9 cellular contexts compared by ENCODE assay signal in the genomic region with DNA sequence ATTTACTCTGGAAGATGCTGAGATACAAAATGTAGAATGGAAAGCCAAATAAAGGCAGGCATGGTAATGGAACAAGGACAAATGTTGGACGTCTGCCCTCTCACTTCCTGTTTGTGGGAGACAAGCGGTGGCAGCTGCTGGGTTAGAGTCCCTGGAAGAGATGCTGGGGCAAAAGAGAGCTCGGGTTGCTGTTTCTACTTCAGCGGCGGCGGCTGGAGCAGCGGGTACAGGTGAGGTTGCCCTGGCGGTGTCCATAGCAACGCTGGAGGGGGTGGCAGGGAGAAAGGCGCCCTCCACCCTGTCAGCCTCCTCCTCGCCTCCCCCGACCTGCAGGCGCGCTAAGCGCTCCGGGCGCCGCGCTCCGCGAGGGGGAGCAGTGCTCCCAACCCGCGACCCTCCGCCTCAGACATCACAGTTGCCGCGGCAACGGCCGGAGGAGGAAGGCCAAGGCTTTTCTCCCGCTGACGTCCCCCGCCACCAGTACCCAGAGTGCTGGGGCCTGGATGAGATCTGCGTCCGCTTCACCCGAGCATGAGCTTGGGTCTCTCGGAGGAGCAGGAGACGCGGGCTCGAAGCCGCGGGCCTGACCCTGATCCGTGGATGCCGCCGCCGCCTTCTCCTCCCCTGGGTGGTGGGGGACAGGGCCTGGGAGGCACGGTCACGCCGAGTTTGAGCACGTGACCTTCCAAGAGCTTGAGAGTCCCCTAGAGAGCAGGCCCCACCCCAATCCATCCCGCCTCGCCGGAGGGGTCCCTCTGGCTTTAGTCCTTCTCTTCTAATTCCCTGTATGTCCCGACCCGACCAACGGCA.
DNase-seq lines count a peak whose midpoint lies in the region; ATAC-seq and TF ChIP-seq lines count a peak whose summit lies in the region.
"Had no signal": no experiment of that assay in that cellular context is flagged by ENCODE, and none has a peak within 500 bp of the region (broad histone marks: within the 10 kb centered on the region; RNA-seq: fewer than 3 reads in every experiment).

No MANE protein-coding gene starts in this region.

- H3K27ac Mint-ChIP-seq in naive thymus-derived CD4-positive, alpha-beta T cell, result no peak overlapping the region
- H3K27ac Mint-ChIP-seq: stimulated activated naive B cell treated with anti-CD40 and anti-IgM and Interleukin-4, amounts not matched to agents 10 μg/mL and 1 μg/mL and 100 μg/mL, for 72 hours had no signal

- no peak overlapping the region for H3K4me3 Mint-ChIP-seq in naive thymus-derived CD4-positive, alpha-beta T cell
- H3K4me3 Mint-ChIP-seq: stimulated activated naive B cell treated with anti-CD40 and anti-IgM and Interleukin-4, amounts not matched to agents 10 μg/mL and 1 μg/mL and 100 μg/mL, for 72 hours had no signal

- intact Hi-C loops in naive thymus-derived CD4-positive, alpha-beta T cell (cut with micrococcal nuclease), result no loop called here

- H3K9me3 ChIP-seq in naive thymus-derived CD4-positive, alpha-beta T cell (ENCODE audit: control insufficient read depth in 2 of 3, low read length in 3 of 3), result no peaks in the 10 kb centered on the region

- H3K4me1 Mint-ChIP-seq in naive thymus-derived CD4-positive, alpha-beta T cell, result peaks cover 0 to 4% (median 0%) of the 10 kb centered on the region in 7 donors

- peaks cover 17 to 29% (median 21%) of the 10 kb centered on the region in 5 donors for H3K27me3 Mint-ChIP-seq in naive thymus-derived CD4-positive, alpha-beta T cell

- POLR2A ChIA-PET in naive thymus-derived CD4-positive, alpha-beta T cell (lab: Charles Lee), result no interaction called here

- H3K27ac ChIP-seq in caudate nucleus (ENCODE audit: low read depth, low read length) (peak overlapping the region; percentile 72), substantia nigra (ENCODE audit: low read depth, low read length, poor library complexity, severe bottlenecking) (peak overlapping the region; percentile 60)
- H3K27ac ChIP-seq in naive thymus-derived CD4-positive, alpha-beta T cell (ENCODE audit: low read depth, low read length), result no peak overlapping the region

- H3K27me3 ChIP-seq in naive thymus-derived CD4-positive, alpha-beta T cell (ENCODE audit: control insufficient read depth in 2 of 2, insufficient read depth in 2 of 2, low read length in 2 of 2), result peaks cover 0 to 2% of the 10 kb centered on the region in 2 donors

- peak; percentile 89 for DNase-seq in NCI-H2029 treated with DMSO at 0.1 percent for 48 hours (lab: John Stamatoyannopoulos, UW)
- peak in 60 of 61 donors; percentile 0 to 92 (median 74) for DNase-seq in caudate nucleus (lab: John Stamatoyannopoulos, UW)
- peak; percentile 91 for DNase-seq in islet precursor cell
- peak in 48 of 49 donors; percentile 1 to 91 (median 62) for DNase-seq in substantia nigra (lab: John Stamatoyannopoulos, UW)
- DNase-seq in naive thymus-derived CD4-positive, alpha-beta T cell, result no peak
- DNase-seq: stimulated activated naive B cell treated with anti-CD40 and anti-IgM and Interleukin-4, amounts not matched to agents 10 μg/mL and 1 μg/mL and 100 μg/mL, for 72 hours had no signal

- CTCF ChIA-PET in naive thymus-derived CD4-positive, alpha-beta T cell (lab: Charles Lee), result interaction anchor here (0.7 kb wide), 1 partner anchor 1724 kb away, joined by 3 read pairs; no protein-coding TSS in a partner anchor

- H3K9me3 Mint-ChIP-seq in naive thymus-derived CD4-positive, alpha-beta T cell, result peaks cover 0 to 26% (median 1%) of the 10 kb centered on the region in 11 donors
- H3K9me3 Mint-ChIP-seq: stimulated activated naive B cell treated with anti-CD40 and anti-IgM and Interleukin-4, amounts not matched to agents 10 μg/mL and 1 μg/mL and 100 μg/mL, for 72 hours had no signal

- no peaks in the 10 kb centered on the region for H3K36me3 ChIP-seq in naive thymus-derived CD4-positive, alpha-beta T cell (ENCODE audit: control insufficient read depth in 2 of 3, insufficient read depth in 3 of 3, low read length in 3 of 3)

- no peaks in the 10 kb centered on the region for H3K4me1 ChIP-seq in naive thymus-derived CD4-positive, alpha-beta T cell (ENCODE audit: control insufficient read depth in 2 of 2, insufficient read depth in 2 of 2, low read length in 2 of 2)

- peak; percentile 13; the same call in 1 of the 2 replicates for TF ChIP-seq CTCF in GM12875 (IDR thresholded peaks at IDR 0.05; ENCODE audit: borderline replicate concordance, insufficient read depth, low read depth, low read length)

- no peaks in the 10 kb centered on the region for H3K36me3 Mint-ChIP-seq in naive thymus-derived CD4-positive, alpha-beta T cell
- H3K36me3 Mint-ChIP-seq: stimulated activated naive B cell treated with anti-CD40 and anti-IgM and Interleukin-4, amounts not matched to agents 10 μg/mL and 1 μg/mL and 100 μg/mL, for 72 hours had no signal

- H3K4me3 ChIP-seq in GM12875 (ENCODE audit: low read depth, low read length), result no peak overlapping the region
- no peak overlapping the region for H3K4me3 ChIP-seq in naive thymus-derived CD4-positive, alpha-beta T cell (ENCODE audit: low read length)

- ATAC-seq in HG02884 (IDR thresholded peaks at IDR 0.05; ENCODE audit: unreplicated experiment) (no peak), GM21737 (IDR thresholded peaks at IDR 0.05; ENCODE audit: unreplicated experiment) (no peak)
- ATAC-seq in naive thymus-derived CD4-positive, alpha-beta T cell, result no peak

Comparison
In these comparisons a context has a peak if more than half of its experiments do, and no peak if none do; other contexts are left out.
1. DNase-seq: peak in NCI-H2029 treated with DMSO at 0.1 percent for 48 hours (single experiment), caudate nucleus (60 of 61), islet precursor cell (single experiment) and substantia nigra (48 of 49); none in naive thymus-derived CD4-positive, alpha-beta T cell (0 of 9).